In genomic region chr14:96629558-96630222, GRCh38 we compare ENCODE assay signal across 16 cellular contexts.
"Had no signal": no experiment of that assay in that cellular context is flagged by ENCODE, and none has a peak within 500 bp of the region (broad histone marks: within the 10 kb centered on the region; RNA-seq: fewer than 3 reads in every experiment).

No MANE protein-coding gene starts in this region.

- H3K4me1 ChIP-seq: foreskin keratinocyte, lower lobe of right lung, tibial nerve had no signal

- H3K27me3 ChIP-seq: tibial nerve had no signal

- H3K36me3 ChIP-seq: lower lobe of right lung, tibial nerve had no signal

- H3K9me3 ChIP-seq: lower lobe of right lung had no signal

- H3K27ac ChIP-seq: foreskin keratinocyte, lower lobe of right lung, tibial nerve had no signal

- DNase-seq: activated CD4-positive, alpha-beta T cell treated with anti-CD3 and anti-CD28 coated beads for 48 hours; activated gamma-delta T cell; activated T-cell treated with anti-CD3 and anti-CD28 coated beads, Interleukin-2, amount 50 U/mL, for 1 hour; amniotic stem cell; effector CD8-positive, alpha-beta T cell; foreskin keratinocyte; glutamatergic neuron; hypothalamus; lower lobe of right lung; stimulated activated CD4-positive, alpha-beta T cell treated with anti-CD3 and anti-CD28 coated beads, Interleukin-15, amount 100 ng/mL, for 24 hours; stimulated activated CD4-positive, alpha-beta T cell treated with anti-CD3 and anti-CD28 coated beads, Interleukin-4, amount 100 ng/mL, for 24 hours; stimulated activated naive CD4-positive, alpha-beta T cell treated with Interleukin-2 at 50 U/mL for 16 hours; substantia nigra; T-helper 17 cell had no signal

- H3K4me3 ChIP-seq: lower lobe of right lung, tibial nerve had no signal

- ATAC-seq: foreskin keratinocyte, lower lobe of right lung, T-helper 17 cell, WTC11 had no signal
